ENCODE assay signal across 8 cellular contexts in genomic region chr1:26827205-26827604, GRCh38. TPM values are rescaled to one million over a fixed set of nuclear protein-coding genes. Genes with fewer than 3 reads are reported as not detected.
DNase-seq lines count a peak whose midpoint lies in the region; ATAC-seq and TF ChIP-seq lines count a peak whose summit lies in the region.

No MANE protein-coding gene starts in this region.

- H3K4me1 ChIP-seq in mucosa of descending colon (ENCODE audit: low read depth) = peaks cover 19% of the 10 kb centered on the region

- H3K4me3 ChIP-seq in choroid plexus epithelial cell (ENCODE audit: low read depth, low read length) = peak overlapping the region; percentile 69
- peak overlapping the region; percentile 44 for H3K4me3 ChIP-seq in mucosa of descending colon

- TF ChIP-seq CTCF in choroid plexus epithelial cell (conservative IDR thresholded peaks at IDR 0.05; ENCODE audit: low read depth, low read length) (no peak), mucosa of descending colon (IDR thresholded peaks at IDR 0.05) (no peak)

- intact Hi-C loops in mucosa of descending colon (cut with DNase I, micrococcal nuclease) = no loop called here

- no peaks in the 10 kb centered on the region for H3K9me3 ChIP-seq in mucosa of descending colon

- peak; percentile 6 for DNase-seq in stimulated activated CD4-positive, alpha-beta T cell treated with anti-CD3 and anti-CD28 coated beads, Interleukin-4, amount 100 ng/mL, for 1 hour
- DNase-seq in stimulated activated CD4-positive, alpha-beta T cell treated with anti-CD3 and anti-CD28 coated beads, Interleukin-1b, Interleukin-23, amount 100 ng/mL, for 48 hours = no peak
- DNase-seq in choroid plexus epithelial cell (ENCODE audit: low read depth) (no peak), mucosa of descending colon (peak in 2 of 3 donors; percentile 28 to 61), foreskin melanocyte (no peak), LoVo (ENCODE audit: low spot score) (no peak), DMS 273 (lab: John Stamatoyannopoulos, UW; ENCODE audit: unreplicated experiment) (no peak)
- DNase-seq in NK-92 treated with Interleukin-12 subunit alpha and Interleukin-12 subunit beta, amount 100 ng/mL, for 24 hours (lab: John Stamatoyannopoulos, UW) = no peak

- H3K36me3 ChIP-seq in mucosa of descending colon (ENCODE audit: low read depth) = no peaks in the 10 kb centered on the region

- ATAC-seq in mucosa of descending colon = no peak

RNA-seq across cellular contexts. Expression of gene ZDHHC18, which starts 0.7 kb away (rescaled TPM):
- 10 to 100 TPM; 22.8 to 30.5 (median 26.9) TPM for total RNA-seq in mucosa of descending colon

RNA-seq across cellular contexts. Expression of gene SFN, which starts 35.7 kb away (rescaled TPM):
- 100 to 1,000 TPM; 124 to 282 (median 191) TPM for total RNA-seq in mucosa of descending colon

RNA-seq across cellular contexts. Expression of gene PIGV, which starts 39.5 kb away (rescaled TPM):
- 10 to 100 TPM; 16.5 to 22.3 (median 17.5) TPM for total RNA-seq in mucosa of descending colon

Comparison
In these comparisons a context has a peak if more than half of its experiments do, and no peak if none do; other contexts are left out.
1. DNase-seq: peak in stimulated activated CD4-positive, alpha-beta T cell treated with anti-CD3 and anti-CD28 coated beads, Interleukin-4, amount 100 ng/mL, for 1 hour (single experiment) and mucosa of descending colon (2 of 3); none in stimulated activated CD4-positive, alpha-beta T cell treated with anti-CD3 and anti-CD28 coated beads, Interleukin-1b, Interleukin-23, amount 100 ng/mL, for 48 hours (single experiment), choroid plexus epithelial cell (single experiment), NK-92 treated with Interleukin-12 subunit alpha and Interleukin-12 subunit beta, amount 100 ng/mL, for 24 hours (single experiment), foreskin melanocyte (single experiment), LoVo (single experiment) and DMS 273 (single experiment).